Comparison of ENCODE assay signal across 9 cellular contexts in the genomic region with DNA sequence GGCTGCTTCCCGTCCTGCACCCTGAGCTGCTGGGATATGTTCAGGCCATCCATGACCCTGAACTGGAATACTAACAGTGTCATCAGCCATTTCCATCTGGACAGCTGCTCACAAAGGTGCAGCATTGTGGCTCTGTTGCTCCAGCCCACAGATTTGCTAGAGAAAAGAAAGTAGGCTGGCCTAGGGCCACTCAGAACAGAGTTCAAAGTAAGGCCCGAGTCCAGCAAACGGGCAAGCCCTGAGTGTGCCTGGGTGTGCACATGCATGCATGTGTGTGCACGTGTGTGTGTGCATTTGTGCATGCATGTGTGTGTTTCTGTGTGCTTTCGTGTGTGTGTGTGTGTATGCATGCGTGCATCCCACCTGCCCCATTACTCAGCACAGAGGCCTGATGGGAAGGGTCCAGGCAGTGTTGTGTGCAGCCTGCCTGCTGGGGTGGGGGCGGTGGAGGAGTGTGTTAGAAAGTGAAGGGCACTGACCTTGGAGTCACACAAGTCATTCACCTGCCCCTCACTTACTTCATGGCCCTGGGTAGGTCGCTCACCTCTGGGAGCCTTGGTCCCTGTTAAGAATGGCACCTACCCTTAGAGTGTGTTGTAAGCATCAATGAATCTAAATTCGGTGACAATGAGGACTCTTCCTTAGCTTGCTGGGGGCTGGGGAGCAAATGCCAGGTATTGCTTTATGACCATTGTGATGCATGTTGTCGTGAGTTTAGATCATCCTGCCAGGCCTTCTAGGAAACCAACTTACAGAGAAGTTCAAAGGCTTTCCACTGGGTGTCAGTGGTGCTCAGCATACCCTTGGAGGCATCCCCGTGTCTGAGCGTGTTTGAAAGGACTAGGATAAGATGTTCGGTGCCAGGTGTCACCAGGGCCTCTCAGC. TPM values are rescaled to one million over a fixed set of nuclear protein-coding genes. Genes with fewer than 3 reads are reported as not detected.
DNase-seq lines count a peak whose midpoint lies in the region; ATAC-seq and TF ChIP-seq lines count a peak whose summit lies in the region.
"Had no signal": no experiment of that assay in that cellular context is flagged by ENCODE, and none has a peak within 500 bp of the region (broad histone marks: within the 10 kb centered on the region; RNA-seq: fewer than 3 reads in every experiment).

No MANE protein-coding gene starts in this region.

- TF ChIP-seq RAD21 in HCT116 (IDR thresholded peaks at IDR 0.05; ENCODE audit: low read depth), result peak; percentile 66

- H3K27ac ChIP-seq in HCT116 (ENCODE audit: low read depth, low read length), result no peak overlapping the region
- H3K27ac ChIP-seq in osteoblast (ENCODE audit: low read depth, low read length), result no peak overlapping the region
- H3K27ac ChIP-seq: SK-N-MC had no signal

- peaks cover 14% of the 10 kb centered on the region for H3K27me3 Mint-ChIP-seq in Caco-2 (ENCODE audit: insufficient read depth, unreplicated experiment)
- H3K27me3 Mint-ChIP-seq in activated T-cell treated with anti-CD3 and anti-CD28 coated beads, Interleukin-2, amount 50 U/mL, for 72 hours (ENCODE audit: low read depth), result no peaks in the 10 kb centered on the region

- H3K4me2 ChIP-seq in HCT116 (ENCODE audit: low read length) (no peak overlapping the region), osteoblast (ENCODE audit: insufficient read depth, low read length) (no peak overlapping the region)

- H4K20me1 ChIP-seq in HCT116 (ENCODE audit: insufficient read depth) (no peaks in the 10 kb centered on the region), osteoblast (ENCODE audit: insufficient read depth, low read length) (no peaks in the 10 kb centered on the region)

- no peaks in the 10 kb centered on the region for H3K9me3 Mint-ChIP-seq in Caco-2 (ENCODE audit: unreplicated experiment)
- no peaks in the 10 kb centered on the region for H3K9me3 Mint-ChIP-seq in activated T-cell treated with anti-CD3 and anti-CD28 coated beads, Interleukin-2, amount 50 U/mL, for 72 hours

- H2AFZ ChIP-seq in HCT116 (ENCODE audit: low read depth, low read length, poor library complexity, severe bottlenecking), result no peak overlapping the region
- H2AFZ ChIP-seq in osteoblast (ENCODE audit: low read length), result no peak overlapping the region

- no peaks in the 10 kb centered on the region for H3K36me3 Mint-ChIP-seq in Caco-2 (ENCODE audit: insufficient read depth, unreplicated experiment)
- H3K36me3 Mint-ChIP-seq in activated T-cell treated with anti-CD3 and anti-CD28 coated beads, Interleukin-2, amount 50 U/mL, for 72 hours (ENCODE audit: insufficient read depth in 2 of 2), result no peaks in the 10 kb centered on the region

- H3K79me2 ChIP-seq in HCT116 (ENCODE audit: insufficient read depth, low read length), result no peaks in the 10 kb centered on the region
- no peaks in the 10 kb centered on the region for H3K79me2 ChIP-seq in osteoblast (ENCODE audit: insufficient read depth, low read length)

- ATAC-seq in HCT116 (peak; percentile 89), GM21447 (IDR thresholded peaks at IDR 0.05; ENCODE audit: unreplicated experiment) (no peak), GM21619 (IDR thresholded peaks at IDR 0.05; ENCODE audit: unreplicated experiment) (no peak)
- ATAC-seq in activated T-cell treated with anti-CD3 and anti-CD28 coated beads, Interleukin-2, amount 50 U/mL, for 72 hours (replicated peaks in 1 of 2), result peak; percentile 67 to 75

- H3K27ac Mint-ChIP-seq in Caco-2 (ENCODE audit: unreplicated experiment), result no peak overlapping the region
- H3K27ac Mint-ChIP-seq in activated T-cell treated with anti-CD3 and anti-CD28 coated beads, Interleukin-2, amount 50 U/mL, for 72 hours, result no peak overlapping the region

- no TSS peak for BruUV-seq in Caco-2 (replicated peaks; lab: Mats Ljungman, UMichigan)
- BruUV-seq in HCT116 (replicated peaks; lab: Mats Ljungman, UMichigan), result no TSS peak

- CTCF ChIA-PET in Caco-2 (lab: Charles Lee), result interaction anchor here (1.1 to 1.7 kb wide), 2 partner anchors 9 to 166 kb away, joined by 3 to 9 read pairs; no protein-coding TSS in a partner anchor
- CTCF ChIA-PET in HCT116 (lab: Charles Lee), result interaction anchor here (0.7 to 2.7 kb wide), 5 partner anchors 9 to 222 kb away, joined by 3 to 17 read pairs (median 3); no protein-coding TSS in a partner anchor

- TF ChIP-seq POLR2A in HCT116 (IDR thresholded peaks at IDR 0.05; ENCODE audit: borderline replicate concordance, extremely low read depth, insufficient read depth, insufficient read length), result no peak

- peak; percentile 57 to 61 for DNase-seq in Caco-2
- peak; percentile 27 for DNase-seq in HCT116 (ENCODE audit: low read depth, low spot score)
- DNase-seq in NCI-H446 (lab: John Stamatoyannopoulos, UW), result peak; percentile 48 to 83
- DNase-seq in activated T-cell treated with anti-CD3 and anti-CD28 coated beads, Interleukin-2, amount 50 U/mL, for 72 hours, result peak; percentile 30 to 42
- peak; percentile 24 for DNase-seq in foreskin melanocyte
- peak; percentile 66 for DNase-seq in osteoblast (ENCODE audit: insufficient read length, low spot score, missing footprints)

- H3K4me1 ChIP-seq in Caco-2, result no peaks in the 10 kb centered on the region
- H3K4me1 ChIP-seq in HCT116 (ENCODE audit: control insufficient read depth in 1 of 2, insufficient read depth in 2 of 2, low read length in 2 of 2), result no peaks in the 10 kb centered on the region
- no peaks in the 10 kb centered on the region for H3K4me1 ChIP-seq in osteoblast (ENCODE audit: insufficient read depth, low read length)

- H3K9ac ChIP-seq in HCT116 (ENCODE audit: low read length), result no peak overlapping the region

- H3K4me3 ChIP-seq in Caco-2 (ENCODE audit: low read depth, low read length) (no peak overlapping the region), HCT116 (replicated peaks in 1 of 2; ENCODE audit: low read depth in 1 of 2, low read length in 2 of 2) (no peak overlapping the region), osteoblast (ENCODE audit: insufficient read depth, low read length) (no peak overlapping the region)
- H3K4me3 ChIP-seq: SK-N-MC had no signal

- no peaks in the 10 kb centered on the region for H3K4me1 Mint-ChIP-seq in Caco-2 (ENCODE audit: low read depth, unreplicated experiment)
- no peaks in the 10 kb centered on the region for H3K4me1 Mint-ChIP-seq in activated T-cell treated with anti-CD3 and anti-CD28 coated beads, Interleukin-2, amount 50 U/mL, for 72 hours (ENCODE audit: low read depth)

- H3K9me3 ChIP-seq in Caco-2, result no peaks in the 10 kb centered on the region
- no peaks in the 10 kb centered on the region for H3K9me3 ChIP-seq in HCT116 (ENCODE audit: control insufficient read depth in 1 of 2, insufficient read depth in 1 of 2, low read depth in 1 of 2, low read length in 2 of 2)
- no peaks in the 10 kb centered on the region for H3K9me3 ChIP-seq in osteoblast (ENCODE audit: low read depth, low read length)

- no peaks in the 10 kb centered on the region for H3K27me3 ChIP-seq in Caco-2 (replicated peaks; ENCODE audit: control insufficient read depth, insufficient read depth, low read length)
- peaks cover 21% of the 10 kb centered on the region for H3K27me3 ChIP-seq in HCT116 (ENCODE audit: insufficient read depth, low read length)
- H3K27me3 ChIP-seq in osteoblast (ENCODE audit: insufficient read depth, low read length), result peaks cover 22% of the 10 kb centered on the region

- H3K4me3 Mint-ChIP-seq in Caco-2 (ENCODE audit: unreplicated experiment), result no peak overlapping the region
- H3K4me3 Mint-ChIP-seq in activated T-cell treated with anti-CD3 and anti-CD28 coated beads, Interleukin-2, amount 50 U/mL, for 72 hours, result no peak overlapping the region

- POLR2A ChIA-PET in Caco-2 (lab: Charles Lee) (no interaction called here), HCT116 (lab: Charles Lee) (no interaction called here)

- H3K36me3 ChIP-seq in Caco-2 (ENCODE audit: control insufficient read depth, insufficient read depth, low read length) (no peaks in the 10 kb centered on the region), HCT116 (ENCODE audit: control insufficient read depth in 1 of 2, insufficient read depth in 2 of 2, low read length in 2 of 2) (no peaks in the 10 kb centered on the region), osteoblast (ENCODE audit: insufficient read depth, low read length) (no peaks in the 10 kb centered on the region)

- TF ChIP-seq CTCF in Caco-2 (IDR thresholded peaks at IDR 0.05; ENCODE audit: insufficient read depth in 1 of 2, low read depth in 1 of 2, low read length in 1 of 2, severe bottlenecking in 1 of 2, unreplicated experiment in 1 of 2) (peak; percentile 71 to 81), HCT116 (IDR thresholded peaks at IDR 0.05 in 2 of 3, conservative IDR thresholded peaks at IDR 0.05 in 1 of 3; ENCODE audit: borderline replicate concordance in 1 of 3, insufficient read depth in 1 of 3, low read depth in 2 of 3, low read length in 2 of 3) (peak; percentile 51 to 66 (median 62); a peak in 5 of 6 replicates), osteoblast (IDR thresholded peaks at IDR 0.05; ENCODE audit: extremely low read depth, low read depth, low read length) (peak; percentile 69)

- no peaks in the 10 kb centered on the region for H3K9me2 ChIP-seq in HCT116 (ENCODE audit: insufficient read depth)

- intact Hi-C loops in Caco-2 (cut with micrococcal nuclease; ENCODE audit: unreplicated experiment), result loop anchor here (1.0 kb wide), 2 partner anchors 166 to 223 kb away; no protein-coding TSS in a partner anchor
- intact Hi-C loops in HCT116 (cut with micrococcal nuclease), result loop anchor here (1.0 to 10.0 kb wide), 3 partner anchors 166 to 1133 kb away; no protein-coding TSS in a partner anchor

- RAD21 ChIA-PET in HCT116 (lab: Charles Lee; ENCODE audit: low non-redundant PET in 1 of 2, low total read pairs in 2 of 2, uncharacterized antibody in 2 of 2, unreplicated experiment in 2 of 2), result interaction anchor here (0.8 to 1.2 kb wide), 2 partner anchors 166 to 223 kb away, joined by 4 read pairs; no protein-coding TSS in a partner anchor

TF ChIP-seq in HCT116, 20 proteins besides CTCF, POLR2A, EP300 and RAD21 (continues in another document):
- TF ChIP-seq SIN3A (IDR thresholded peaks at IDR 0.05; ENCODE audit: low read depth) (no peak), CEBPB (IDR thresholded peaks at IDR 0.05; ENCODE audit: low read depth) (no peak)
- TF ChIP-seq, protein P1, sequence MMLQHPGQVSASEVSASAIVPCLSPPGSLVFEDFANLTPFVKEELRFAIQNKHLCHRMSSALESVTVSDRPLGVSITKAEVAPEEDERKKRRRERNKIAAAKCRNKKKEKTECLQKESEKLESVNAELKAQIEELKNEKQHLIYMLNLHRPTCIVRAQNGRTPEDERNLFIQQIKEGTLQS (IDR thresholded peaks at IDR 0.05), result no peak

RNA-seq across cellular contexts. Expression of a gene that starts 53.2 kb away (rescaled TPM):
- total RNA-seq in Caco-2 (2022), result not detected in 2 replicates
- total RNA-seq in HCT116 (2021; ENCODE audit: unreplicated experiment), result not detected
- not detected in 2 replicates for polyA plus RNA-seq in HCT116 (2012)
- not detected for total RNA-seq in activated T-cell treated with anti-CD3 and anti-CD28 coated beads, Interleukin-2, amount 50 U/mL, for 72 hours
- total RNA-seq in osteoblast, result not detected in 2 replicates

Comparison
In these comparisons a context has a peak if more than half of its experiments do, and no peak if none do; other contexts are left out.
1. ATAC-seq: peak in HCT116 (single experiment) and activated T-cell treated with anti-CD3 and anti-CD28 coated beads, Interleukin-2, amount 50 U/mL, for 72 hours (2 of 2); none in GM21447 (single experiment) and GM21619 (single experiment).
2. Peak in every context shown above with its lines, with median percentiles within 50 percentile points of each other: DNase-seq and CTCF ChIP-seq.